Comparison of ENCODE assay signal across 18 cellular contexts in the genomic region with DNA sequence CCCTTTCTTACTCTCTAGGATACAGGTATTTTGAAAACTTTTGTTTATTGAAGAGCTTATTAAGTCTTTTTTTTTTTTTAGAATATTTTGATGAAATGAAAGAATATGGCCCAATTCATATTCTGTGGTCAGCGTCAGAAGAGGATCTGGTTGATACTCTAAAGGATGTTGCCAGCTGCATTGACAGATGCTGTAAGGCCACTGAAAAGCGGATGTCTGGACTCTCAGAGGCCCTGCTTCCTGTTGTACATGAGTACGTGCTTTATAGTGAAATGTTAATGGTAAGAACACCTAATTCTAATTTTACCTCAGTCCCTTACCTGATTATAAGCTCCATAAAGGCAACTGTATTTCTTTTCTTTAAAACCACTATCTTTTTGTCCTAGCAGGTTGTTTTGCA. TPM values are rescaled to one million over a fixed set of nuclear protein-coding genes. Genes with fewer than 3 reads are reported as not detected.
DNase-seq lines count a peak whose midpoint lies in the region; ATAC-seq and TF ChIP-seq lines count a peak whose summit lies in the region.
"Had no signal": no experiment of that assay in that cellular context is flagged by ENCODE, and none has a peak within 500 bp of the region (broad histone marks: within the 10 kb centered on the region; RNA-seq: fewer than 3 reads in every experiment).

No MANE protein-coding gene starts in this region.

- intact Hi-C loops in ovary (cut with DNase I): no loop called here

- 93 to 97% (median 94%) methylated on average over 3 of the region's 3 CpGs for WGBS in ovary, 3 donors

- TF ChIP-seq POLR2A in ovary (IDR thresholded peaks at IDR 0.05): no peak

- H3K36me3 ChIP-seq in ovary: no peaks in the 10 kb centered on the region

- no peaks in the 10 kb centered on the region for H3K27me3 ChIP-seq in ovary

- H3K27ac ChIP-seq in ovary: no peak overlapping the region
- H3K27ac ChIP-seq: 22Rv1, A549, C4-2B, GM23248, HL-60, KMS-11 had no signal

- ATAC-seq in GM21529 (IDR thresholded peaks at IDR 0.05; ENCODE audit: unreplicated experiment) (peak; percentile 59), HG03565 (IDR thresholded peaks at IDR 0.05; ENCODE audit: unreplicated experiment) (no peak), HG03442 (IDR thresholded peaks at IDR 0.05; ENCODE audit: unreplicated experiment) (no peak)
- ATAC-seq: A549 had no signal

- DNase-seq in NK-92 treated with Interleukin-12 subunit alpha and Interleukin-12 subunit beta, amount 100 ng/mL, for 24 hours (lab: John Stamatoyannopoulos, UW): peak; percentile 26
- DNase-seq in NK-92 (lab: John Stamatoyannopoulos, UW; ENCODE audit: unreplicated experiment) (no peak), NAMALWA (ENCODE audit: low spot score) (peak; percentile 5), ovary (no peak)
- DNase-seq in activated CD4-positive, alpha-beta T cell treated with anti-CD3 and anti-CD28 coated beads for 1 hour: no peak
- DNase-seq: AML-193; Caco-2; CD4-positive, alpha-beta T cell; GM23248; HCEC 1CT had no signal

- no peaks in the 10 kb centered on the region for H3K9me3 ChIP-seq in ovary
- H3K9me3 ChIP-seq: A549, Caco-2 had no signal

- TF ChIP-seq CTCF in ovary (IDR thresholded peaks at IDR 0.05): no peak

- no peak overlapping the region for H3K4me3 ChIP-seq in ovary
- H3K4me3 ChIP-seq: A549, GM23248 had no signal

- TF ChIP-seq EP300 in ovary (IDR thresholded peaks at IDR 0.05): no peak

- H3K4me1 ChIP-seq in ovary (ENCODE audit: insufficient read depth): no peaks in the 10 kb centered on the region
- H3K4me1 ChIP-seq: A549, Caco-2 had no signal

RNA-seq across cellular contexts. Expression of gene SNX7, which starts 37.1 kb away (rescaled TPM):
- total RNA-seq in ovary: 10 to 100 TPM in 6 of 7 donors, 1 to 10 TPM in 1; 5.4 to 20.2 (median 11.7) TPM
- 10 to 100 TPM; 10.4 to 33.0 TPM for polyA plus RNA-seq in ovary
- total RNA-seq: CD4-positive, alpha-beta T cell had no signal

Comparison
In these comparisons a context has a peak if more than half of its experiments do, and no peak if none do; other contexts are left out.
1. DNase-seq: peak in NK-92 treated with Interleukin-12 subunit alpha and Interleukin-12 subunit beta, amount 100 ng/mL, for 24 hours (single experiment) and NAMALWA (single experiment); none in NK-92 (single experiment), activated CD4-positive, alpha-beta T cell treated with anti-CD3 and anti-CD28 coated beads for 1 hour (single experiment) and ovary (0 of 5).